ENCODE assay signal across 1 cellular context in genomic region chr2:169363570-169364150, GRCh38.
TF ChIP-seq lines count a peak whose summit lies in the region.

No MANE protein-coding gene starts in this region.

TF ChIP-seq in IMR-90, 13 proteins besides CTCF, POLR2A, EP300 and RAD21 (continued from another document):
- no peak for TF ChIP-seq USF2 (IDR thresholded peaks at IDR 0.05; ENCODE audit: low read depth, low read length)
- TF ChIP-seq BHLHE40 (IDR thresholded peaks at IDR 0.05; ENCODE audit: low read depth, low read length), result no peak
- TF ChIP-seq SMC3 (IDR thresholded peaks at IDR 0.05; ENCODE audit: low read depth, low read length), result no peak
- TF ChIP-seq CEBPB (IDR thresholded peaks at IDR 0.05; ENCODE audit: low read depth, low read length), result no peak
